Comparison of ENCODE assay signal across 22 cellular contexts in the genomic region with DNA sequence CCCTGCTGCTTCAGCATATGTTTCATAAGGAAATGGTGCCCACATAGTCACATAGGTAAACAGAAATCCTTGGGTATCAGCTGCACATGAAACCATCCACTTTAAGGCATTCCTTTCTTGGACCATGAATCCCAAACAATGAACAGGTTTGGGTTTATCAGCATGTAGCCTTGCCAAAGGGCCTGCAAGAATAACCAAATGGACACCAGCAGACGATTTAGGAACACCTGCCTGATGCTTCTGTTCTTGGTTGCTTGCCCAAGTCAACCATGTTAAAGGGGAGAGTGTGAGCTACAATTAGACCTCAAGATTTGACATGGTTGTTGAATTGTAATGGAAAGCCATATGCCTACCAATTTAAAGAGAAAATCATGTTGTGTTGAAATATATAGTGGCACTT.
"Had no signal": no experiment of that assay in that cellular context is flagged by ENCODE, and none has a peak within 500 bp of the region (broad histone marks: within the 10 kb centered on the region; RNA-seq: fewer than 3 reads in every experiment).

No MANE protein-coding gene starts in this region.

- H3K27me3 Mint-ChIP-seq: naive B cell, progenitor cell of endocrine pancreas, type B pancreatic cell had no signal

- H3K9me3 ChIP-seq: pancreas, suprapubic skin, thyroid gland, uterus had no signal

- H3K9me3 Mint-ChIP-seq: endodermal cell, nephron, type B pancreatic cell had no signal

- H3K27me3 ChIP-seq: hepatocyte, pancreas, suprapubic skin, thyroid gland, uterus had no signal

- H3K36me3 ChIP-seq: pancreas, suprapubic skin, thyroid gland, uterus had no signal

- H3K36me3 Mint-ChIP-seq: naive B cell, type B pancreatic cell had no signal

- H3K4me1 Mint-ChIP-seq: naive B cell had no signal

- DNase-seq: effector CD4-positive, alpha-beta T cell; endodermal cell; erythroblast; foreskin keratinocyte; head of caudate nucleus; left colon; left ventricle myocardium superior; mesendoderm; naive B cell; occipital lobe; pancreas; stimulated activated CD4-positive, alpha-beta T cell treated with anti-CD3 and anti-CD28 coated beads, Interleukin-2, amount 100 ng/mL, for 48 hours; stimulated activated naive CD8-positive, alpha-beta T cell treated with anti-CD3 and anti-CD28 coated beads, Interleukin-15, Interleukin-2, amounts not matched to agents 100 U/mL and 50 U/mL, for 24 hours; thyroid gland; uterus had no signal

- H3K4me3 Mint-ChIP-seq: endodermal cell, naive B cell, nephron, type B pancreatic cell had no signal

- H3K27ac Mint-ChIP-seq: endodermal cell, naive B cell, nephron, progenitor cell of endocrine pancreas, type B pancreatic cell had no signal

- H3K27ac ChIP-seq: foreskin keratinocyte, hepatocyte, pancreas, suprapubic skin, thyroid gland, uterus had no signal

- H3K4me3 ChIP-seq: hepatocyte, lung, pancreas, smooth muscle cell, suprapubic skin, thyroid gland, uterus had no signal

- H3K4me1 ChIP-seq: foreskin keratinocyte, pancreas, suprapubic skin, thyroid gland, uterus had no signal
